Comparison of ENCODE assay signal across 8 cellular contexts in the genomic region with DNA sequence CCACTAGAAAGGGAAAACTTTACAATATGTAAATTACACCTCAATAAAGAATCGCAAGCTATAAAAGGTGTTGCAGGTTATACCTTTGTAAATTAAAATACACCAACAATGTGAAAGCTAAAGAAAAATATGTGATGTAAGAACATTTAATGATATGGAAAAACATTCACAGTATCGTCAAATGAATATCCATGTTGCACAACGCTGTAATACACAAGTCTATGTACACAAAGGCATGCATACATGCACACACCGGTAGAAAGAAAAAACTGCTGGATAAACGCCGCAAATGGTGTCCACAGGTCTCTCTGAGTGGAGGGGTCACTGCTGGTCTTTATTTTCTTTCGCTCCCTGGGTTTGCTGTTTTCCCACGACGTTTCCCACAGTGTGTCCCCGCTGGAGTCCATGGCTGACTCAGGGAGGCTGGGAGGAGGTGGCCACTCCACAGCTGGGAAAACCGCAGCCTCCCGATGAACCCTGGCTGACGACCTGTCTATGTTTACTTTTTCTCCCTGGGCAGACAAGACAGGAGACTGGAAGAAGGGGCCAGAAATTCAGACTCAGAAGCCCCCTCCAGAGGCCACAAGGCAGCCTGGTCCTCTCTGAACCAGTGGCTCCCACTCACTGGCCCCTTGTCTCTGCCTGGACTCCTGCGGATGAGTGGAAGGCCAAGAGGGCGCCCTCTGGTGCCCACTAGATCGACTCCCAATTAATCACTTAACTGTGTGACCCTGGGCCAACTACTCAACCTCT. TPM values are rescaled to one million over a fixed set of nuclear protein-coding genes. Genes with fewer than 3 reads are reported as not detected.
DNase-seq lines count a peak whose midpoint lies in the region; FAIRE-seq and TF ChIP-seq lines count a peak whose summit lies in the region.

No MANE protein-coding gene starts in this region.

- no peak for DNase-seq in GM12864 (ENCODE audit: low read depth)
- DNase-seq in NCI-H748 treated with DMSO at 0.1 percent for 48 hours (lab: John Stamatoyannopoulos, UW): peak; percentile 31
- peak; percentile 28 to 35 for DNase-seq in erythroblast (lab: John Stamatoyannopoulos, UW)
- peak; percentile 96 for DNase-seq in non-pigmented ciliary epithelial cell (ENCODE audit: low read depth)
- DNase-seq in NCI-H2196 treated with DMSO at 0.1 percent for 48 hours (lab: John Stamatoyannopoulos, UW; ENCODE audit: unreplicated experiment): no peak
- no peak for DNase-seq in GM12892 (ENCODE audit: insufficient read length)
- no peak for DNase-seq in epidermal melanocyte (ENCODE audit: insufficient read length, low spot score)
- DNase-seq in SIG-M5 treated with dmso at 0.1 percent for 504 hours (lab: John Stamatoyannopoulos, UW; ENCODE audit: unreplicated experiment): no peak

- TF ChIP-seq CTCF in GM12864 (IDR thresholded peaks at IDR 0.05; ENCODE audit: low read depth, low read length, missing control alignments): peak; percentile 49

- no peak overlapping the region for H3K4me3 ChIP-seq in GM12864 (ENCODE audit: low read depth, low read length)

- FAIRE-seq in GM12892 (lab: Jason Lieb, UNC): no peak

- no peak for TF ChIP-seq POLR2A in erythroblast (IDR thresholded peaks at IDR 0.05; ENCODE audit: low read length)
- TF ChIP-seq POLR2A in GM12892 (IDR thresholded peaks at IDR 0.05; ENCODE audit: low read depth, low read length): no peak

RNA-seq across cellular contexts. Expression of a gene that starts 13.0 kb away (rescaled TPM):
- not detected for polyA plus RNA-seq in GM12892 (2012; ENCODE audit: missing spikeins)

RNA-seq across cellular contexts. Expression of a gene that starts 30.5 kb away (rescaled TPM):
- polyA plus RNA-seq in GM12892 (2012; ENCODE audit: missing spikeins): not detected

RNA-seq across cellular contexts. Expression of a gene that starts 55.3 kb away (rescaled TPM):
- not detected for polyA plus RNA-seq in GM12892 (2012; ENCODE audit: missing spikeins)

Comparison
In these comparisons a context has a peak if more than half of its experiments do, and no peak if none do; other contexts are left out.
1. DNase-seq: peak in NCI-H748 treated with DMSO at 0.1 percent for 48 hours (single experiment), erythroblast (2 of 2) and non-pigmented ciliary epithelial cell (single experiment); none in GM12864 (single experiment), NCI-H2196 treated with DMSO at 0.1 percent for 48 hours (single experiment), GM12892 (single experiment), epidermal melanocyte (single experiment) and SIG-M5 treated with dmso at 0.1 percent for 504 hours (single experiment).